Comparison of ENCODE assay signal across 1 cellular context in the genomic region with DNA sequence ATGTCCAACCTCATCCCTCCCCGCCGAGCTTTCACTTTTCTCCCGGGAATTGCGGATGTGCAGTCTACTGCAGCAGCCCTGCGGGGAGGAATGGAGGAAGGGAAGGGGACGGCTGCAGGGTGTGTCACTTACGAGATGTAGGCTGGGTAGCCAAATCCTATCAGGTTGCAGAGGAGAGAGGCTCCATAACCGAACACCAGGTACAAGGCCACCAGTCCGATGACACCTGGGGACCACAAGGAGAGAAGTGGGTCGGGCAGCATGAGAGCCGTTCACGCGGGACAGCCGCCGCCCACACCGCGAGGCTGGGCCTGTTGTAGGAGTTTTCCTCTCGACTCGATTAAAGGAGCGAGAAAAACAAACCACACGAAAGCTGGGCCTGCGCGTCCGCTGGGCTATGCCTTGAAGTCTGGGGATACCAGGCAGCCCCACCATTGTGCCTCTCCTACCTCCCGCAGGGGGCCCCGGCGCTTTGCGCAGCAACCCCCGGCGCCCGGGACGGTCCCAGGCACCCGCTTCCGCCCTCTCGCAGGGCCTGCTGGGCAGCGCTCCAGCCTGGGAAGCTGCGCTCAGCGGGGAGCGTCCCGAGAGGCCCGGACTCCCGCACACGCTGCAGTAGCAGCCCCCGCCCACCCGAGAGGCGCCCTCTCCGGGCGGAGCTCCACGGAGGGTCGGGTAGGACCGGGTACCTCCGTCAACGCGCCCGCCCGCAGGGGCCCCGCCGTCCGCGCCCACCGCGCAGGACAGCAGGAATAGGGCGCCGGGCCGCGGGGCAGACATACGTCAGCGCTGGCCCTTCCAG.
TF ChIP-seq lines count a peak whose summit lies in the region.

No MANE protein-coding gene starts in this region.

TF ChIP-seq in IMR-90, 13 proteins besides CTCF, POLR2A, EP300 and RAD21:
- TF ChIP-seq RFX5 (IDR thresholded peaks at IDR 0.05; ENCODE audit: low read depth, low read length) (no peak), MAZ (IDR thresholded peaks at IDR 0.05; ENCODE audit: borderline replicate concordance, low read depth, low read length) (peak; percentile 52; the same call in 1 of the 2 replicates)
